Comparison of ENCODE assay signal across 27 cellular contexts in genomic region chr16:63735456-63735855, GRCh38.
"Had no signal": no experiment of that assay in that cellular context is flagged by ENCODE, and none has a peak within 500 bp of the region (broad histone marks: within the 10 kb centered on the region; RNA-seq: fewer than 3 reads in every experiment).

No MANE protein-coding gene starts in this region.

- H3K4me3 Mint-ChIP-seq: immature natural killer cell; mesothelial cell of epicardium; naive thymus-derived CD4-positive, alpha-beta T cell; natural killer cell treated with Interleukin-12 subunit alpha and Interleukin-12 subunit beta and Interleukin-15 and Interleukin-18, amount 100 ng/mL, for 72 hours; stimulated activated memory B cell treated with anti-CD40 and anti-IgM and Interleukin-4, amounts not matched to agents 10 μg/mL and 1 μg/mL and 100 μg/mL, for 72 hours; stimulated activated naive CD8-positive, alpha-beta T cell treated with anti-CD3 and anti-CD28 coated beads, Interleukin-15, amount 100 ng/mL, for 72 hours had no signal

- H3K4me3 ChIP-seq: left lung, lung, ovary, sigmoid colon, smooth muscle cell, transverse colon, upper lobe of left lung, vagina had no signal

- ATAC-seq: left colon; left lung; naive thymus-derived CD4-positive, alpha-beta T cell; natural killer cell treated with Interleukin-12 subunit alpha and Interleukin-12 subunit beta and Interleukin-15 and Interleukin-18, amount 100 ng/mL, for 72 hours; right cardiac atrium; stimulated activated memory B cell treated with anti-CD40 and anti-IgM and Interleukin-4, amounts not matched to agents 10 μg/mL and 1 μg/mL and 100 μg/mL, for 72 hours; stimulated activated naive CD8-positive, alpha-beta T cell treated with anti-CD3 and anti-CD28 coated beads, Interleukin-15, amount 100 ng/mL, for 72 hours had no signal

- H3K27ac Mint-ChIP-seq: immature natural killer cell; mesothelial cell of epicardium; naive thymus-derived CD4-positive, alpha-beta T cell; natural killer cell treated with Interleukin-12 subunit alpha and Interleukin-12 subunit beta and Interleukin-15 and Interleukin-18, amount 100 ng/mL, for 72 hours; progenitor cell of endocrine pancreas; stimulated activated memory B cell treated with anti-CD40 and anti-IgM and Interleukin-4, amounts not matched to agents 10 μg/mL and 1 μg/mL and 100 μg/mL, for 72 hours; stimulated activated naive CD8-positive, alpha-beta T cell treated with anti-CD3 and anti-CD28 coated beads, Interleukin-15, amount 100 ng/mL, for 72 hours had no signal

- H3K36me3 Mint-ChIP-seq: mesothelial cell of epicardium; naive thymus-derived CD4-positive, alpha-beta T cell; stimulated activated memory B cell treated with anti-CD40 and anti-IgM and Interleukin-4, amounts not matched to agents 10 μg/mL and 1 μg/mL and 100 μg/mL, for 72 hours had no signal

- DNase-seq: hypothalamus; immature natural killer cell; kidney; left colon; left lung; mesendoderm; naive thymus-derived CD4-positive, alpha-beta T cell; ovary; retina; right cardiac atrium; sigmoid colon; stimulated activated CD4-positive, alpha-beta T cell treated with anti-CD3 and anti-CD28 coated beads, Interleukin-1b, Interleukin-23, amount 100 ng/mL, for 48 hours; stimulated activated CD4-positive, alpha-beta T cell treated with anti-CD3 and anti-CD28 coated beads, Interleukin-2, amount 100 ng/mL, for 48 hours; stimulated activated CD4-positive, alpha-beta T cell treated with anti-CD3 and anti-CD28 coated beads, Interleukin-4, amount 100 ng/mL, for 4 hours; stimulated activated CD8-positive, alpha-beta memory T cell treated with anti-CD3 and anti-CD28 coated beads, Interleukin-4, amount 100 ng/mL, for 48 hours; stimulated activated naive CD4-positive, alpha-beta T cell treated with Interleukin-2 at 50 U/mL for 16 hours; stimulated activated naive CD8-positive, alpha-beta T cell treated with anti-CD3 and anti-CD28 coated beads, Interleukin-15, amount 100 ng/mL, for 72 hours; substantia nigra; transverse colon; upper lobe of left lung had no signal

- H3K4me1 ChIP-seq: left lung, sigmoid colon, transverse colon, upper lobe of left lung, vagina had no signal

- H3K4me1 Mint-ChIP-seq: immature natural killer cell; mesothelial cell of epicardium; naive thymus-derived CD4-positive, alpha-beta T cell; stimulated activated memory B cell treated with anti-CD40 and anti-IgM and Interleukin-4, amounts not matched to agents 10 μg/mL and 1 μg/mL and 100 μg/mL, for 72 hours; stimulated activated naive CD8-positive, alpha-beta T cell treated with anti-CD3 and anti-CD28 coated beads, Interleukin-15, amount 100 ng/mL, for 72 hours had no signal

- H3K27me3 Mint-ChIP-seq: naive thymus-derived CD4-positive, alpha-beta T cell; natural killer cell treated with Interleukin-12 subunit alpha and Interleukin-12 subunit beta and Interleukin-15 and Interleukin-18, amount 100 ng/mL, for 72 hours; progenitor cell of endocrine pancreas; stimulated activated memory B cell treated with anti-CD40 and anti-IgM and Interleukin-4, amounts not matched to agents 10 μg/mL and 1 μg/mL and 100 μg/mL, for 72 hours; stimulated activated naive CD8-positive, alpha-beta T cell treated with anti-CD3 and anti-CD28 coated beads, Interleukin-15, amount 100 ng/mL, for 72 hours had no signal

- H3K27me3 ChIP-seq: left lung, ovary, sigmoid colon, transverse colon, upper lobe of left lung, vagina had no signal

- H3K9me3 ChIP-seq: left lung, ovary, sigmoid colon, transverse colon, upper lobe of left lung, vagina had no signal

- H3K9me3 Mint-ChIP-seq: mesothelial cell of epicardium; stimulated activated memory B cell treated with anti-CD40 and anti-IgM and Interleukin-4, amounts not matched to agents 10 μg/mL and 1 μg/mL and 100 μg/mL, for 72 hours had no signal

- H3K36me3 ChIP-seq: left lung, ovary, sigmoid colon, transverse colon, upper lobe of left lung, vagina had no signal
